12 cellular contexts compared by ENCODE assay signal in the genomic region with DNA sequence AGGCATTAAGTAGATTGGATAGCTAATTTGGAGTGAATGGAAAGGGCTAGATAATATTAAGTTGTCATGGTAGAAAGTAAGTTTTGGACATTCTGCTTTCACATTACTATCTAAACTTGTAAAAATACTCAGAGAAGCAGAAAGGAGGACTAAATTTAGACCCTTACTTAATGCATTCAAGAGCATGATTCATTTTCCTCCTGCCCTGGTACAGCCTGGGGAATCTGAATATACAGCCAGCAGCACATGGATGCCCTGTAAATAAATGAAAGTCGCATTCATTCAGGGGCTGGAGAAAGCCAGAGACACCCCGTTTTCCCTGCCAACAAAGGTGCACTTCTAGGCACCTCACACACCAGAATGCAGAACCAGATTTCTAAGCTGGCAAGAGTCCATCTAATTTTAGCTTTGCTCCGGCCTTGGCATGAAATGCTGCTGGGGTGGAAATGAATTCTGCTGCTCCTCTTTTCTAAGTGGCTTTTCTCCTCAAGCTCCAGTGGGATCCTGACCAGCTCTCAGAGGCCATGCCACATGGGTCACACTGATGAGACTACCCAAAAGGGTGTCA.
A peak's percentile ranks its signal among the peaks of the same experiment; 100 is the strongest.
DNase-seq lines count a peak whose midpoint lies in the region; ATAC-seq and TF ChIP-seq lines count a peak whose summit lies in the region.
"Had no signal": no experiment of that assay in that cellular context is flagged by ENCODE, and none has a peak within 500 bp of the region (broad histone marks: within the 10 kb centered on the region; RNA-seq: fewer than 3 reads in every experiment).

No MANE protein-coding gene starts in this region.

- H3K23ac ChIP-seq in IMR-90 (ENCODE audit: low read depth, low read length) = peak overlapping the region; percentile 50

- H3K27me3 Mint-ChIP-seq in stimulated activated naive CD8-positive, alpha-beta T cell treated with anti-CD3 and anti-CD28 coated beads, Interleukin-15, amount 100 ng/mL, for 72 hours = no peaks in the 10 kb centered on the region
- H3K27me3 Mint-ChIP-seq in activated naive CD8-positive, alpha-beta T cell treated with anti-CD3 and anti-CD28 coated beads, Interleukin-2, amount 50 U/mL, for 24 hours = no peaks in the 10 kb centered on the region
- H3K27me3 Mint-ChIP-seq: central memory CD8-positive, alpha-beta T cell had no signal

- H3K56ac ChIP-seq in IMR-90 (ENCODE audit: extremely low read depth, insufficient read depth, low read length) = peak overlapping the region; percentile 46; the same call in 1 of the 2 replicates

- H3K27ac ChIP-seq in IMR-90 (ENCODE audit: insufficient read depth, low read length) = peak overlapping the region; percentile 80

- peak; percentile 86 for DNase-seq in IMR-90
- peak; percentile 77 for DNase-seq in cerebellum (ENCODE audit: low spot score)
- peak; percentile 17 for DNase-seq in kidney tubule cell (ENCODE audit: low spot score)
- DNase-seq in superior temporal gyrus (ENCODE audit: extremely low spot score) = peak; percentile 67
- no peak for DNase-seq in activated naive CD4-positive, alpha-beta T cell treated with anti-CD3 and anti-CD28 coated beads, Interleukin-2, amount 50 U/mL, for 16 hours
- no peak for DNase-seq in stimulated activated naive CD8-positive, alpha-beta T cell treated with anti-CD3 and anti-CD28 coated beads, Interleukin-15, amount 100 ng/mL, for 72 hours
- DNase-seq in activated naive CD8-positive, alpha-beta T cell treated with anti-CD3 and anti-CD28 coated beads, Interleukin-2, amount 50 U/mL, for 24 hours = no peak
- DNase-seq in NK-92 (lab: John Stamatoyannopoulos, UW; ENCODE audit: unreplicated experiment) = no peak
- DNase-seq: activated CD4-positive, alpha-beta memory T cell treated with anti-CD3 and anti-CD28 coated beads, Interleukin-2, amount 10 ng/mL, durations not matched to agents 7 days and 5 days; NCI-H1417 treated with DMSO at 0.1 percent for 48 hours had no signal

- no peak overlapping the region for H3K27ac Mint-ChIP-seq in stimulated activated naive CD8-positive, alpha-beta T cell treated with anti-CD3 and anti-CD28 coated beads, Interleukin-15, amount 100 ng/mL, for 72 hours
- H3K27ac Mint-ChIP-seq in activated naive CD8-positive, alpha-beta T cell treated with anti-CD3 and anti-CD28 coated beads, Interleukin-2, amount 50 U/mL, for 24 hours = no peak overlapping the region
- H3K27ac Mint-ChIP-seq: activated CD4-positive, alpha-beta memory T cell treated with anti-CD3 and anti-CD28 coated beads, Interleukin-2, amount 10 ng/mL, durations not matched to agents 7 days and 5 days had no signal

- peak overlapping the region; percentile 97 for H2BK120ac ChIP-seq in IMR-90 (ENCODE audit: low read depth, low read length)

- CTCF ChIA-PET in IMR-90 (lab: Yijun Ruan, JAX) = no interaction called here

- no peaks in the 10 kb centered on the region for H3K9me3 ChIP-seq in IMR-90 (ENCODE audit: control insufficient read depth, insufficient read depth, low read length)

- dilution Hi-C loops in IMR-90 (cut with HindIII; ENCODE audit: low sequenced_read_pairs, unreplicated experiment) = no loop called here

- H3K18ac ChIP-seq in IMR-90 (ENCODE audit: low read depth, low read length) = peak overlapping the region; percentile 83

- no peak for TF ChIP-seq CTCF in IMR-90 (conservative IDR thresholded peaks at IDR 0.05; ENCODE audit: low read depth, low read length)

- H2BK20ac ChIP-seq in IMR-90 (ENCODE audit: low read depth, low read length) = peak overlapping the region; percentile 99

- H2AK9ac ChIP-seq in IMR-90 (replicated peaks; ENCODE audit: low read depth, low read length, poor library complexity) = no peak overlapping the region

- H3K79me1 ChIP-seq in IMR-90 (ENCODE audit: low read depth in 1 of 2, low read length in 2 of 2) = peaks cover 0 to 9% of the 10 kb centered on the region in 2 experiments; a peak in 2 of 4 replicates

- H3K9ac ChIP-seq in IMR-90 (ENCODE audit: low read depth, low read length) = no peak overlapping the region

- no peak overlapping the region for H3K4me3 ChIP-seq in IMR-90 (ENCODE audit: insufficient read depth, low read depth, low read length)

- peak overlapping the region; percentile 98 for H3K4ac ChIP-seq in IMR-90 (ENCODE audit: low read depth, low read length)

- H2BK5ac ChIP-seq in IMR-90 (ENCODE audit: low read depth, low read length, poor library complexity, severe bottlenecking) = peak overlapping the region; percentile 87

- H4K91ac ChIP-seq in IMR-90 (ENCODE audit: insufficient read depth, low read depth, low read length) = peak overlapping the region; percentile 95

- WGBS in IMR-90 (ENCODE audit: extremely low coverage in 2 of 2, insufficient read length in 1 of 2), 2 experiments = 30% methylated on average over 2 of the region's 3 CpGs; no CpG with 5 or more reads in 1 of the 2 experiments

- peaks cover 26% of the 10 kb centered on the region for H3K4me1 ChIP-seq in IMR-90 (ENCODE audit: control insufficient read depth, insufficient read depth, low read length)

- ATAC-seq in IMR-90 (ENCODE audit: low read depth) = peak; percentile 72
- no peak for ATAC-seq in stimulated activated naive CD8-positive, alpha-beta T cell treated with anti-CD3 and anti-CD28 coated beads, Interleukin-15, amount 100 ng/mL, for 72 hours
- ATAC-seq in activated naive CD8-positive, alpha-beta T cell treated with anti-CD3 and anti-CD28 coated beads, Interleukin-2, amount 50 U/mL, for 24 hours = no peak
- ATAC-seq: Panc1 had no signal

- no peak for TF ChIP-seq POLR2A in IMR-90 (IDR thresholded peaks at IDR 0.05; ENCODE audit: low read depth, low read length)

- peak overlapping the region; percentile 30 to 71 for H4K8ac ChIP-seq in IMR-90 (ENCODE audit: low read depth in 2 of 2, low read length in 2 of 2)

- H3K4me2 ChIP-seq in IMR-90 (ENCODE audit: low read depth, low read length) = peak overlapping the region; percentile 47; the same call in 1 of the 2 replicates

- intact Hi-C loops in IMR-90 (cut with micrococcal nuclease) = loop anchor here (5.0 kb wide), 1 partner anchor 105 kb away; no protein-coding TSS in a partner anchor

- H3K9me1 ChIP-seq in IMR-90 (ENCODE audit: insufficient read depth, low read length) = peaks cover 19% of the 10 kb centered on the region

- no peaks in the 10 kb centered on the region for H3K9me3 Mint-ChIP-seq in stimulated activated naive CD8-positive, alpha-beta T cell treated with anti-CD3 and anti-CD28 coated beads, Interleukin-15, amount 100 ng/mL, for 72 hours
- H3K9me3 Mint-ChIP-seq in activated naive CD8-positive, alpha-beta T cell treated with anti-CD3 and anti-CD28 coated beads, Interleukin-2, amount 50 U/mL, for 24 hours = no peaks in the 10 kb centered on the region
- H3K9me3 Mint-ChIP-seq: activated CD4-positive, alpha-beta memory T cell treated with anti-CD3 and anti-CD28 coated beads, Interleukin-2, amount 10 ng/mL, durations not matched to agents 7 days and 5 days; central memory CD8-positive, alpha-beta T cell had no signal

- peak overlapping the region; percentile 59 for H2AK5ac ChIP-seq in IMR-90 (ENCODE audit: low read depth, low read length)

- POLR2A ChIA-PET in IMR-90 (lab: Charles Lee; ENCODE audit: unreplicated experiment) = no interaction called here

- no TSS peak for BruUV-seq in IMR-90 (replicated peaks; lab: Mats Ljungman, UMichigan)

- peak overlapping the region; percentile 84 for H2AFZ ChIP-seq in IMR-90 (replicated peaks; ENCODE audit: low read length, poor library complexity)

- no peak overlapping the region for H3K4me3 Mint-ChIP-seq in stimulated activated naive CD8-positive, alpha-beta T cell treated with anti-CD3 and anti-CD28 coated beads, Interleukin-15, amount 100 ng/mL, for 72 hours
- no peak overlapping the region for H3K4me3 Mint-ChIP-seq in activated naive CD8-positive, alpha-beta T cell treated with anti-CD3 and anti-CD28 coated beads, Interleukin-2, amount 50 U/mL, for 24 hours
- H3K4me3 Mint-ChIP-seq: activated CD4-positive, alpha-beta memory T cell treated with anti-CD3 and anti-CD28 coated beads, Interleukin-2, amount 10 ng/mL, durations not matched to agents 7 days and 5 days; central memory CD8-positive, alpha-beta T cell had no signal

- no peaks in the 10 kb centered on the region for H3K36me3 Mint-ChIP-seq in activated naive CD8-positive, alpha-beta T cell treated with anti-CD3 and anti-CD28 coated beads, Interleukin-2, amount 50 U/mL, for 24 hours (ENCODE audit: low read depth)

- in situ Hi-C loops in IMR-90 (cut with MboI; ENCODE audit: low sequenced_read_pairs) = loop anchor here (5.0 kb wide), 1 partner anchor 50 kb away; no protein-coding TSS in a partner anchor

- peak overlapping the region; percentile 87 for H2BK15ac ChIP-seq in IMR-90 (ENCODE audit: low read depth, low read length)

- no peaks in the 10 kb centered on the region for H3K36me3 ChIP-seq in IMR-90 (ENCODE audit: control insufficient read depth, insufficient read depth, low read length)

- no peaks in the 10 kb centered on the region for H3K27me3 ChIP-seq in IMR-90 (ENCODE audit: control insufficient read depth, insufficient read depth, low read length)

- peak overlapping the region; percentile 58 for H4K5ac ChIP-seq in IMR-90 (ENCODE audit: low read depth, low read length)

- no peaks in the 10 kb centered on the region for H4K20me1 ChIP-seq in IMR-90 (ENCODE audit: insufficient read depth, low read length)

- peak overlapping the region; percentile 78 for H3K14ac ChIP-seq in IMR-90 (replicated peaks; ENCODE audit: low read depth, low read length)

- no peaks in the 10 kb centered on the region for H3K4me1 Mint-ChIP-seq in stimulated activated naive CD8-positive, alpha-beta T cell treated with anti-CD3 and anti-CD28 coated beads, Interleukin-15, amount 100 ng/mL, for 72 hours
- no peaks in the 10 kb centered on the region for H3K4me1 Mint-ChIP-seq in activated naive CD8-positive, alpha-beta T cell treated with anti-CD3 and anti-CD28 coated beads, Interleukin-2, amount 50 U/mL, for 24 hours
- H3K4me1 Mint-ChIP-seq: activated CD4-positive, alpha-beta memory T cell treated with anti-CD3 and anti-CD28 coated beads, Interleukin-2, amount 10 ng/mL, durations not matched to agents 7 days and 5 days; central memory CD8-positive, alpha-beta T cell had no signal

- no peak for TF ChIP-seq RAD21 in IMR-90 (IDR thresholded peaks at IDR 0.05; ENCODE audit: low read length)

TF ChIP-seq in IMR-90, 13 proteins besides CTCF, POLR2A, EP300 and RAD21:
- TF ChIP-seq MXI1 (IDR thresholded peaks at IDR 0.05; ENCODE audit: borderline replicate concordance, low read depth, low read length) (peak; percentile 47; the same call in 1 of the 2 replicates), CHD1 (IDR thresholded peaks at IDR 0.05; ENCODE audit: low read depth, low read length) (no peak), FOS (IDR thresholded peaks at IDR 0.05; ENCODE audit: low read depth, low read length) (peak; percentile 38; the same call in 1 of the 2 replicates), MAFK (IDR thresholded peaks at IDR 0.05; ENCODE audit: low read depth, low read length) (no peak)
TF ChIP-seq in IMR-90: peak in this region for 2.

Comparison
In these comparisons a context has a peak if more than half of its experiments do, and no peak if none do; other contexts are left out.
1. DNase-seq: peak in IMR-90 (single experiment), cerebellum (single experiment), kidney tubule cell (single experiment) and superior temporal gyrus (single experiment); none in activated naive CD4-positive, alpha-beta T cell treated with anti-CD3 and anti-CD28 coated beads, Interleukin-2, amount 50 U/mL, for 16 hours (single experiment), stimulated activated naive CD8-positive, alpha-beta T cell treated with anti-CD3 and anti-CD28 coated beads, Interleukin-15, amount 100 ng/mL, for 72 hours (0 of 2), activated naive CD8-positive, alpha-beta T cell treated with anti-CD3 and anti-CD28 coated beads, Interleukin-2, amount 50 U/mL, for 24 hours (single experiment) and NK-92 (single experiment).